8 cellular contexts compared by ENCODE assay signal in the genomic region with DNA sequence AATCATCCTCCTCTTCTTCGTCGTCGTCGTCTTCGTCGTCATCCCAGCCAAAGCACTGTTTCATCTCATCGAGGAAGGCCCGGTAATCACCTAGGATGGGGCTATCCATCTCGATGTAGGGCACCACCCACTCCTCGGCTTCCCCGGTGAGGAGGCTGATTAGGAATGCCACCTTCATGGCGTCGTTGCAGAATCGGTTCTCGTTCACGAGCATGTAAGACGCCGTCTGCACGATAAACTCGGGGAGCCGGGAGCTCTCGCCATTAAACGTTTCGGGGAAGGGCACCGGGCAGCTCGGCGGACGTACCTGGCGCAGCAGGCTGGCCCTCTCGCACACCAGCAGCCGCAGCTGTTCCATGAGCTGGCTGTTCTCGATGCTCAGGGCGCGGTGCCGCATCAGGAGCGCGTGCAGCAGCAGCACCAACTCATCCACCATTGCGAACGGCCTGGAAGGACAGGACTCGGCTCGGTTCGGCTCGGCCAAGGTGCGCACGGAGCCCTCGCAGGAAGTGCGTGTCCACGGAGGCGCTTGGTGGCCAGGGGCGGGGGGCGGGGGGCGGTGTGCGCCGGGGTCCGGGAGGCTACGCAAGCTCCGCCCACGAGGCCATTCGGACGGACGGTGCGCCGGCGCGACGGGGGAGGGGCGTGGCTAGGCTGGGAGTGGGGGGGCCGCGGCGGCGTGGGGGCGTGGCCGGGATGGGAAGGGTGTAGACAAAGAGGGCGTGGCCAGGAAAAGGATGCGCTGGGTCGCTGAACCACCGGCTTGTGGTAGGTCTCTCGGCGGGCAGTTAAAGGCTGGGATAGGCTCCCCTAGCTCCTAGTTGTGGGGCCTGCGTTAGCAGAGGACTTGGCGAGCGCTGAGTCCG.
A peak's percentile ranks its signal among the peaks of the same experiment; 100 is the strongest.
DNase-seq lines count a peak whose midpoint lies in the region; ATAC-seq lines count a peak whose summit lies in the region.

LDOC1 (minus strand) TSS at position 544 of the 866 bp plus-strand sequence; CDS start at position 436, 108 bp downstream.

- peak within 1 kb of the TSS; percentile 58 for H3K4me3 ChIP-seq in effector memory CD4-positive, alpha-beta T cell (ENCODE audit: insufficient read depth, low read depth, low read length, poor library complexity, severe bottlenecking)

- no peaks in the 10 kb centered on the region for H3K36me3 ChIP-seq in effector memory CD4-positive, alpha-beta T cell (ENCODE audit: control insufficient read depth, insufficient read depth, low read length)

- H3K4me1 ChIP-seq in effector memory CD4-positive, alpha-beta T cell (ENCODE audit: control insufficient read depth, insufficient read depth, low read length, poor library complexity, severe bottlenecking): no peaks in the 10 kb centered on the region

- no peaks in the 10 kb centered on the region for H3K27me3 ChIP-seq in effector memory CD4-positive, alpha-beta T cell (replicated peaks; ENCODE audit: control insufficient read depth, insufficient read depth, low read length, poor library complexity, severe bottlenecking)

- no peaks in the 10 kb centered on the region for H3K9me3 ChIP-seq in effector memory CD4-positive, alpha-beta T cell (ENCODE audit: control insufficient read depth, low read length)

- DNase-seq in DMS53 treated with DMSO at 0.1 percent for 48 hours (lab: John Stamatoyannopoulos, UW; ENCODE audit: unreplicated experiment) (peak; percentile 57), NCI-H2171 treated with DMSO at 0.1 percent for 48 hours (lab: John Stamatoyannopoulos, UW) (peak; percentile 37), medulla oblongata (ENCODE audit: extremely low spot score) (peak; percentile 73)
- DNase-seq in activated CD8-positive, alpha-beta memory T cell treated with anti-CD3 and anti-CD28 coated beads, Interleukin-2, amount 50 U/mL, for 1 hour (ENCODE audit: extremely low read depth): peak; percentile 18
- peak; percentile 49 to 68 (median 66) for DNase-seq in effector memory CD4-positive, alpha-beta T cell
- peak; percentile 58 to 63 for DNase-seq in stimulated activated CD4-positive, alpha-beta T cell treated with anti-CD3 and anti-CD28 coated beads, Interleukin-4, amount 100 ng/mL, for 48 hours (ENCODE audit: low read depth in 2 of 2)

- no peak within 1 kb of the TSS for H3K27ac ChIP-seq in effector memory CD4-positive, alpha-beta T cell (ENCODE audit: insufficient read depth, low read length, poor library complexity, severe bottlenecking)

- ATAC-seq in HG02884 (IDR thresholded peaks at IDR 0.05; ENCODE audit: unreplicated experiment) (no peak), HG02852 (IDR thresholded peaks at IDR 0.05; ENCODE audit: unreplicated experiment) (no peak)

Comparison
In these comparisons a context has a peak if more than half of its experiments do, and no peak if none do; other contexts are left out.
1. DNase-seq: peak in every context shown above with its lines; median percentile 73 in medulla oblongata; 66 in effector memory CD4-positive, alpha-beta T cell; 60 in stimulated activated CD4-positive, alpha-beta T cell treated with anti-CD3 and anti-CD28 coated beads, Interleukin-4, amount 100 ng/mL, for 48 hours; 57 in DMS53 treated with DMSO at 0.1 percent for 48 hours; 37 in NCI-H2171 treated with DMSO at 0.1 percent for 48 hours; 18 in activated CD8-positive, alpha-beta memory T cell treated with anti-CD3 and anti-CD28 coated beads, Interleukin-2, amount 50 U/mL, for 1 hour.